ENCODE assay signal across 15 cellular contexts in genomic region chrX:31070057-31070468, GRCh38. TPM values are rescaled to one million over a fixed set of nuclear protein-coding genes. Genes with fewer than 3 reads are reported as not detected.
DNase-seq lines count a peak whose midpoint lies in the region; ATAC-seq and TF ChIP-seq lines count a peak whose summit lies in the region.
"Had no signal": no experiment of that assay in that cellular context is flagged by ENCODE, and none has a peak within 500 bp of the region (broad histone marks: within the 10 kb centered on the region; RNA-seq: fewer than 3 reads in every experiment).

No MANE protein-coding gene starts in this region.

- no peak overlapping the region for H2BK5ac ChIP-seq in trophoblast cell (ENCODE audit: low read depth, low read length, poor library complexity)

- no peak overlapping the region for H3K18ac ChIP-seq in trophoblast cell (ENCODE audit: low read length)

- H2AFZ ChIP-seq in trophoblast cell (ENCODE audit: insufficient read depth, low read length, poor library complexity), result no peak overlapping the region

- TF ChIP-seq CTCF in foreskin keratinocyte (conservative IDR thresholded peaks at IDR 0.05), result no peak

- no peak overlapping the region for H2AK5ac ChIP-seq in trophoblast cell (ENCODE audit: low read length)

- H3K27me3 ChIP-seq in foreskin keratinocyte, result no peaks in the 10 kb centered on the region
- no peaks in the 10 kb centered on the region for H3K27me3 ChIP-seq in trophoblast cell (ENCODE audit: insufficient read depth, low read length)

- no peak overlapping the region for H3K27ac ChIP-seq in foreskin keratinocyte
- no peak overlapping the region for H3K27ac ChIP-seq in trophoblast cell (ENCODE audit: low read depth, low read length)

- H3K79me2 ChIP-seq in trophoblast cell (ENCODE audit: control insufficient read depth, insufficient read depth, low read length, poor library complexity), result no peaks in the 10 kb centered on the region

- H3K4ac ChIP-seq in trophoblast cell (ENCODE audit: low read depth, low read length), result no peak overlapping the region

- H3K9ac ChIP-seq in trophoblast cell (ENCODE audit: low read length), result no peak overlapping the region

- peak; percentile 64 to 78 for ATAC-seq in activated CD4-positive, CD25-positive, alpha-beta regulatory T cell treated with anti-CD3 and anti-CD28 coated beads, Interleukin-2, amount 50 U/mL, for 24 hours
- ATAC-seq in GM19468 (IDR thresholded peaks at IDR 0.05; ENCODE audit: extremely low read depth, unreplicated experiment) (peak; percentile 51), HG03159 (IDR thresholded peaks at IDR 0.05; ENCODE audit: unreplicated experiment) (peak; percentile 62), foreskin keratinocyte (peak; percentile 96)

- no peak overlapping the region for H3K4me2 ChIP-seq in trophoblast cell (ENCODE audit: low read length)

- no peak overlapping the region for H2BK12ac ChIP-seq in trophoblast cell (ENCODE audit: low read length)

- H3K14ac ChIP-seq in trophoblast cell (ENCODE audit: low read length), result no peak overlapping the region

- H3K4me3 ChIP-seq in trophoblast cell (ENCODE audit: low read depth, low read length), result no peak overlapping the region

- no peak overlapping the region for H4K12ac ChIP-seq in trophoblast cell (ENCODE audit: low read depth, low read length)

- no peak overlapping the region for H2BK120ac ChIP-seq in trophoblast cell (ENCODE audit: insufficient read depth, low read length, poor library complexity)

- no peak overlapping the region for H4K91ac ChIP-seq in trophoblast cell (ENCODE audit: low read depth, low read length)

- no peak overlapping the region for H3K23ac ChIP-seq in trophoblast cell (ENCODE audit: low read length)

- H3K4me1 ChIP-seq in foreskin keratinocyte (no peaks in the 10 kb centered on the region), trophoblast cell (ENCODE audit: control insufficient read depth in 1 of 2, insufficient read depth in 2 of 2, low read length in 2 of 2) (no peaks in the 10 kb centered on the region)

- no peaks in the 10 kb centered on the region for H3K36me3 ChIP-seq in trophoblast cell (ENCODE audit: control insufficient read depth in 1 of 2, insufficient read depth in 2 of 2, low read length in 2 of 2)

- H4K8ac ChIP-seq in trophoblast cell (ENCODE audit: low read depth, low read length), result no peak overlapping the region

- H3K9me3 ChIP-seq in trophoblast cell (ENCODE audit: insufficient read depth, low read depth, low read length), result no peaks in the 10 kb centered on the region

- DNase-seq in activated CD4-positive, CD25-positive, alpha-beta regulatory T cell (lab: John Stamatoyannopoulos, UW), result no peak
- peak; percentile 49 to 52 for DNase-seq in foreskin keratinocyte
- no peak for DNase-seq in globus pallidus (ENCODE audit: low spot score)
- DNase-seq in GOT3 (lab: John Stamatoyannopoulos, UW), result no peak
- no peak for DNase-seq in trophoblast cell
- DNase-seq: 8988T, activated gamma-delta T cell, hypothalamus, OCI-M1 had no signal

- no peaks in the 10 kb centered on the region for H3K79me1 ChIP-seq in trophoblast cell (ENCODE audit: low read length)

RNA-seq across cellular contexts. Expression of gene FTHL17, which starts 1.8 kb away (rescaled TPM):
- not detected in 2 replicates for total RNA-seq in foreskin keratinocyte
- not detected in 2 replicates for polyA plus RNA-seq in foreskin keratinocyte
- polyA plus RNA-seq in trophoblast cell (2013), result not detected in 2 replicates
- total RNA-seq: dermis microvascular lymphatic vessel endothelial cell, M059J, skeletal muscle tissue had no signal

Comparison
In these comparisons a context has a peak if more than half of its experiments do, and no peak if none do; other contexts are left out.
1. DNase-seq: peak in foreskin keratinocyte (2 of 2); none in activated CD4-positive, CD25-positive, alpha-beta regulatory T cell (0 of 4), globus pallidus (single experiment), GOT3 (single experiment) and trophoblast cell (0 of 2).
2. Peak in every context shown above with its lines, with median percentiles within 50 percentile points of each other: ATAC-seq.